Comparison of ENCODE assay signal across 20 cellular contexts in genomic region chr3:141456328-141456689, GRCh38. TPM values are rescaled to one million over a fixed set of nuclear protein-coding genes. Genes with fewer than 3 reads are reported as not detected.
DNase-seq lines count a peak whose midpoint lies in the region; ATAC-seq and TF ChIP-seq lines count a peak whose summit lies in the region.
"Had no signal": no experiment of that assay in that cellular context is flagged by ENCODE, and none has a peak within 500 bp of the region (broad histone marks: within the 10 kb centered on the region; RNA-seq: fewer than 3 reads in every experiment).

No MANE protein-coding gene starts in this region.

- TF ChIP-seq EP300 in stomach (IDR thresholded peaks at IDR 0.05): no peak

- peak overlapping the region in 1 of 2 donors; percentile 28 for H3K27ac ChIP-seq in right atrium auricular region
- H3K27ac ChIP-seq in stomach: peak overlapping the region in 4 of 5 donors; percentile 72 to 80 (median 75)
- no peak overlapping the region for H3K27ac ChIP-seq in gastrocnemius medialis
- H3K27ac ChIP-seq: neutrophil had no signal

- WGBS in stomach, 5 donors: 64 to 81% (median 76%) methylated on average over 11 of the region's 11 CpGs

- peaks cover 30% of the 10 kb centered on the region for H3K4me1 ChIP-seq in adipocyte (ENCODE audit: control insufficient read depth, insufficient read depth, low read length)
- H3K4me1 ChIP-seq in right atrium auricular region: peaks cover 0 to 23% of the 10 kb centered on the region in 2 donors
- peaks cover 16 to 60% (median 47%) of the 10 kb centered on the region in 4 donors for H3K4me1 ChIP-seq in stomach
- peaks cover 7 to 8% of the 10 kb centered on the region in 2 donors for H3K4me1 ChIP-seq in gastrocnemius medialis

- no peaks in the 10 kb centered on the region for H3K36me3 Mint-ChIP-seq in effector memory CD8-positive, alpha-beta T cell (ENCODE audit: insufficient read depth)

- intact Hi-C loops in stomach (cut with DNase I; ENCODE audit: low total_unique reads) (loop anchor here (10.0 kb wide), 1 partner anchor 152 kb away; no protein-coding TSS in a partner anchor), gastrocnemius medialis (cut with DNase I; ENCODE audit: low total_unique reads) (no loop called here)

- no peaks in the 10 kb centered on the region for H3K27me3 ChIP-seq in adipocyte (replicated peaks; ENCODE audit: control insufficient read depth, insufficient read depth, low read length)
- H3K27me3 ChIP-seq in right atrium auricular region: no peaks in the 10 kb centered on the region
- H3K27me3 ChIP-seq in stomach: no peaks in the 10 kb centered on the region
- H3K27me3 ChIP-seq in gastrocnemius medialis: no peaks in the 10 kb centered on the region
- H3K27me3 ChIP-seq: heart right ventricle, neutrophil had no signal

- TF ChIP-seq POLR2A in stomach (IDR thresholded peaks at IDR 0.05) (no peak), gastrocnemius medialis (IDR thresholded peaks at IDR 0.05) (no peak)

- peaks cover 7 to 16% of the 10 kb centered on the region in 2 donors for H3K4me1 Mint-ChIP-seq in effector memory CD8-positive, alpha-beta T cell (ENCODE audit: low read depth in 2 of 2)

- H3K9ac ChIP-seq in adipocyte (ENCODE audit: low read length): peak overlapping the region; percentile 12

- DNase-seq in EH (ENCODE audit: low read depth) (peak; percentile 99), adipocyte (ENCODE audit: low read depth) (no peak), right atrium auricular region (ENCODE audit: low spot score) (peak; percentile 72), stomach (no peak), NCI-H1048 (lab: John Stamatoyannopoulos, UW) (no peak), gastrocnemius medialis (no peak)
- DNase-seq in effector memory CD8-positive, alpha-beta T cell: no peak
- DNase-seq: activated CD8-positive, alpha-beta memory T cell treated with anti-CD3 and anti-CD28 coated beads, Interleukin-2, amount 50 U/mL, for 4 hours; activated gamma-delta T cell treated with Interleukin-2 at 50 U/mL for 16 hours; C1 segment of cervical spinal cord; DMS153; Kasumi-1; NCI-H2171; NCI-H82; stimulated activated CD4-positive, alpha-beta T cell treated with anti-CD3 and anti-CD28 coated beads, Interleukin-2, amount 100 ng/mL, for 24 hours had no signal

- H3K4me3 ChIP-seq in adipocyte (ENCODE audit: low read length): peak overlapping the region; percentile 20
- H3K4me3 ChIP-seq in right atrium auricular region: no peak overlapping the region
- peak overlapping the region in 1 of 4 donors; percentile 28 for H3K4me3 ChIP-seq in stomach
- no peak overlapping the region for H3K4me3 ChIP-seq in gastrocnemius medialis
- H3K4me3 ChIP-seq: HAP-1, heart right ventricle had no signal

- H3K27ac Mint-ChIP-seq in effector memory CD8-positive, alpha-beta T cell: no peak overlapping the region
- H3K27ac Mint-ChIP-seq: activated CD4-positive, alpha-beta T cell treated with anti-CD3 and anti-CD28 coated beads, Interleukin-2, amount 10 ng/mL, durations not matched to agents 24 days and 14 days; dendritic cell treated with granulocyte-macrophage colony-stimulating factor and Interleukin-4, amounts not matched to agents 40 ng/mL and 50 ng/mL, for 4 days had no signal

- no peak for ATAC-seq in gastrocnemius medialis
- no peak for ATAC-seq in effector memory CD8-positive, alpha-beta T cell (replicated peaks)

- H3K36me3 ChIP-seq in adipocyte (ENCODE audit: control insufficient read depth, insufficient read depth, low read length, severe bottlenecking) (no peaks in the 10 kb centered on the region), right atrium auricular region (no peaks in the 10 kb centered on the region), stomach (no peaks in the 10 kb centered on the region), gastrocnemius medialis (no peaks in the 10 kb centered on the region)
- H3K36me3 ChIP-seq: HAP-1, heart right ventricle, neutrophil had no signal

- H3K9me3 ChIP-seq in adipocyte (ENCODE audit: control insufficient read depth, low read length) (no peaks in the 10 kb centered on the region), right atrium auricular region (no peaks in the 10 kb centered on the region), stomach (no peaks in the 10 kb centered on the region), gastrocnemius medialis (no peaks in the 10 kb centered on the region)
- H3K9me3 ChIP-seq: HAP-1, heart right ventricle, neutrophil had no signal

- TF ChIP-seq CTCF in right atrium auricular region (IDR thresholded peaks at IDR 0.05) (no peak), stomach (IDR thresholded peaks at IDR 0.05) (no peak), gastrocnemius medialis (IDR thresholded peaks at IDR 0.05 in 4 of 5, conservative IDR thresholded peaks at IDR 0.05 in 1 of 5) (no peak)

- peaks cover 0 to 6% of the 10 kb centered on the region in 2 donors for H3K27me3 Mint-ChIP-seq in effector memory CD8-positive, alpha-beta T cell
- H3K27me3 Mint-ChIP-seq: dendritic cell treated with granulocyte-macrophage colony-stimulating factor and Interleukin-4, amounts not matched to agents 40 ng/mL and 50 ng/mL, for 4 days had no signal

- in situ Hi-C loops in gastrocnemius medialis (cut with MboI; ENCODE audit: low sequenced_read_pairs in 4 of 4): loop anchor here in 3 of 4 donors (5.0 to 10.0 kb wide), 3 partner anchors 101 to 152 kb away; no protein-coding TSS in a partner anchor

- no peak overlapping the region for H3K4me3 Mint-ChIP-seq in effector memory CD8-positive, alpha-beta T cell
- H3K4me3 Mint-ChIP-seq: activated CD4-positive, alpha-beta T cell treated with anti-CD3 and anti-CD28 coated beads, Interleukin-2, amount 10 ng/mL, durations not matched to agents 24 days and 14 days; dendritic cell treated with granulocyte-macrophage colony-stimulating factor and Interleukin-4, amounts not matched to agents 40 ng/mL and 50 ng/mL, for 4 days had no signal

- no peaks in the 10 kb centered on the region for H3K9me3 Mint-ChIP-seq in effector memory CD8-positive, alpha-beta T cell
- H3K9me3 Mint-ChIP-seq: activated CD4-positive, alpha-beta T cell treated with anti-CD3 and anti-CD28 coated beads, Interleukin-2, amount 10 ng/mL, durations not matched to agents 24 days and 14 days; dendritic cell treated with granulocyte-macrophage colony-stimulating factor and Interleukin-4, amounts not matched to agents 40 ng/mL and 50 ng/mL, for 4 days had no signal

RNA-seq across cellular contexts. Expression of gene RASA2, which starts 30.5 kb away (rescaled TPM):
- total RNA-seq in right atrium auricular region: 1 to 10 TPM; 3.3 to 5.1 TPM
- total RNA-seq in stomach: 10 to 100 TPM in 4 of 5 donors, 1 to 10 TPM in 1; 6.2 to 32.1 (median 21.7) TPM
- polyA plus RNA-seq in stomach: 1 to 10 TPM; 2.6 to 3.8 (median 3.4) TPM
- 10 to 100 TPM in 1 of 4 donors, 1 to 10 TPM in 3; 1.9 to 10.6 (median 4.5) TPM for total RNA-seq in gastrocnemius medialis

Comparison
In these comparisons a context has a peak if more than half of its experiments do, and no peak if none do; other contexts are left out.
1. DNase-seq: peak in EH (single experiment) and right atrium auricular region (single experiment); none in adipocyte (single experiment), stomach (single experiment), NCI-H1048 (single experiment), gastrocnemius medialis (0 of 2) and effector memory CD8-positive, alpha-beta T cell (0 of 3).
2. H3K27ac ChIP-seq: peak in stomach (4 of 5); none in gastrocnemius medialis (0 of 4).